Comparison of ENCODE assay signal across 21 cellular contexts in genomic region chr12:45601888-45602287, GRCh38.
"Had no signal": no experiment of that assay in that cellular context is flagged by ENCODE, and none has a peak within 500 bp of the region (broad histone marks: within the 10 kb centered on the region; RNA-seq: fewer than 3 reads in every experiment).

No MANE protein-coding gene starts in this region.

- DNase-seq: activated CD4-positive, alpha-beta T cell treated with anti-CD3 and anti-CD28 coated beads for 36 hours; activated CD4-positive, alpha-beta T cell treated with anti-CD3 and anti-CD28 coated beads, Interleukin-2, amount 50 U/mL, for 48 hours; activated naive CD4-positive, alpha-beta T cell treated with Interleukin-2 at 50 U/mL for 16 hours; activated naive CD8-positive, alpha-beta T cell treated with anti-CD3 and anti-CD28 coated beads, Interleukin-2, amount 10 ng/mL, durations not matched to agents 7 days and 5 days; central memory CD4-positive, alpha-beta T cell; cortex of kidney; effector CD4-positive, alpha-beta T cell; kidney; left ventricle myocardium inferior; naive thymus-derived CD4-positive, alpha-beta T cell; ovary; stimulated activated CD4-positive, alpha-beta T cell treated with anti-CD3 and anti-CD28 coated beads, Interleukin-4, amount 100 ng/mL, for 1 hour; stimulated activated naive CD8-positive, alpha-beta T cell treated with anti-CD3 and anti-CD28 coated beads, Interleukin-15, amount 100 ng/mL, for 72 hours; T-cell; testis had no signal

- H3K4me1 Mint-ChIP-seq: activated CD4-positive, alpha-beta T cell treated with anti-CD3 and anti-CD28 coated beads for 36 hours; activated naive CD8-positive, alpha-beta T cell treated with anti-CD3 and anti-CD28 coated beads, Interleukin-2, amount 10 ng/mL, durations not matched to agents 7 days and 5 days; brain; memory B cell; naive thymus-derived CD4-positive, alpha-beta T cell; stimulated activated naive CD8-positive, alpha-beta T cell treated with anti-CD3 and anti-CD28 coated beads, Interleukin-15, amount 100 ng/mL, for 72 hours; T-cell; WTC11 had no signal

- ATAC-seq: activated CD4-positive, alpha-beta T cell treated with anti-CD3 and anti-CD28 coated beads for 36 hours; naive thymus-derived CD4-positive, alpha-beta T cell; sciatic nerve; stimulated activated naive CD8-positive, alpha-beta T cell treated with anti-CD3 and anti-CD28 coated beads, Interleukin-15, amount 100 ng/mL, for 72 hours; T-cell; WTC11 had no signal

- H3K36me3 Mint-ChIP-seq: brain, type B pancreatic cell had no signal

- H3K27me3 Mint-ChIP-seq: brain, type B pancreatic cell had no signal

- H3K27ac Mint-ChIP-seq: activated CD4-positive, alpha-beta T cell treated with anti-CD3 and anti-CD28 coated beads for 36 hours; activated naive CD8-positive, alpha-beta T cell treated with anti-CD3 and anti-CD28 coated beads, Interleukin-2, amount 10 ng/mL, durations not matched to agents 7 days and 5 days; activated T-helper 2 cell treated with anti-CD3 and anti-CD28 coated beads, Interferon-gamma antibody, Interleukin-2, Interleukin-4, amounts not matched to agents 10 μg/mL and 5 μg/mL and 100 μg/mL, durations not matched to agents 14 hours and 24 hours and 36 hours; brain; memory B cell; naive thymus-derived CD4-positive, alpha-beta T cell; stimulated activated naive CD8-positive, alpha-beta T cell treated with anti-CD3 and anti-CD28 coated beads, Interleukin-15, amount 100 ng/mL, for 72 hours; T-cell; type B pancreatic cell; WTC11 had no signal

- H3K4me3 Mint-ChIP-seq: activated CD4-positive, alpha-beta T cell treated with anti-CD3 and anti-CD28 coated beads for 36 hours; activated naive CD8-positive, alpha-beta T cell treated with anti-CD3 and anti-CD28 coated beads, Interleukin-2, amount 10 ng/mL, durations not matched to agents 7 days and 5 days; brain; memory B cell; naive thymus-derived CD4-positive, alpha-beta T cell; stimulated activated naive CD8-positive, alpha-beta T cell treated with anti-CD3 and anti-CD28 coated beads, Interleukin-15, amount 100 ng/mL, for 72 hours; T-cell; type B pancreatic cell; WTC11 had no signal
